Comparison of ENCODE assay signal across 1 cellular context in the genomic region with DNA sequence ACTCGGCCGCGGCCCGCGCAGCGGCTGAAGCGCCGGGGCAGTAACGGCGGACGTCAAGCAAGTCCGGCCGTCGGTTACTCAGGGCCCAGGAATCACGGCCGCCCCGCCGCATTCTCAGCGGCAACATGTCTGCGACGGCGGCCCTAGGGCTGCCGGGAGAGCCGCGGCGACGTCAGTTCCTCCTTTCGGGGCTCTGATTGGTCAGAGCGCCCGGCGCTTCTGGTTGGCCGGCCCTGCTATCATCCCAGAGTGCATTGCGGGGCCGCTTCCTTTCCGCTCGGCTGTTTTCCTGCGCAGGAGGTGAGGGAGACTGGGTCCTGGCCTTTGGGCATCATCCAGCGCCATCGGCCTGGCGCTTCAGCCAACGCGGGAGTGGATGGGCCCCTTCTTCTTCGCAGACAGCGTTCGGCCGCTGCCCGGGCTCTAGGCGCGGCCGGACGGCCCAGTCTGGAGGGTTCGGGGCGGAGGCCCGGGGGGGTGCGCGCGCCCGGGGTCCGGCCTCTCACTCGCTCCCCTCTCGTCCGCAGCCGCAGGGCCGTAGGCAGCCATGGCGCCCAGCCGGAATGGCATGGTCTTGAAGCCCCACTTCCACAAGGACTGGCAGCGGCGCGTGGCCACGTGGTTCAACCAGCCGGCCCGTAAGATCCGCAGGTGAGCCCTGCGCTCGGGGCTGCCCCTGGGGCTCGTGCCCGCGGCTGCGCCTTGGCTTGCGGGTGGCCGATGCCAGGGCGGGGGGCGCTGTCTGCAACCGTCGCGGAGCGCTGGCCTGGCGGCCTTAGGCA.
TF ChIP-seq lines count a peak whose summit lies in the region.

TSS of gene RPL13 (plus strand) at position 270 of the 782 bp plus-strand sequence. CDS start at position 548, 278 bp downstream.

TF ChIP-seq in K562, 482 proteins besides CTCF, POLR2A, EP300 and RAD21 (continued from another document and continues in another):
- TF ChIP-seq, protein P1, sequence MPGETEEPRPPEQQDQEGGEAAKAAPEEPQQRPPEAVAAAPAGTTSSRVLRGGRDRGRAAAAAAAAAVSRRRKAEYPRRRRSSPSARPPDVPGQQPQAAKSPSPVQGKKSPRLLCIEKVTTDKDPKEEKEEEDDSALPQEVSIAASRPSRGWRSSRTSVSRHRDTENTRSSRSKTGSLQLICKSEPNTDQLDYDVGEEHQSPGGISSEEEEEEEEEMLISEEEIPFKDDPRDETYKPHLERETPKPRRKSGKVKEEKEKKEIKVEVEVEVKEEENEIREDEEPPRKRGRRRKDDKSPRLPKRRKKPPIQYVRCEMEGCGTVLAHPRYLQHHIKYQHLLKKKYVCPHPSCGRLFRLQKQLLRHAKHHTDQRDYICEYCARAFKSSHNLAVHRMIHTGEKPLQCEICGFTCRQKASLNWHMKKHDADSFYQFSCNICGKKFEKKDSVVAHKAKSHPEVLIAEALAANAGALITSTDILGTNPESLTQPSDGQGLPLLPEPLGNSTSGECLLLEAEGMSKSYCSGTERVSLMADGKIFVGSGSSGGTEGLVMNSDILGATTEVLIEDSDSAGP (CRISPR knock-in tag; IDR thresholded peaks at IDR 0.05): no peak
- TF ChIP-seq ILK (tag; IDR thresholded peaks at IDR 0.05; ENCODE audit: borderline replicate concordance, low read depth) (no peak), ZNF324 (CRISPR knock-in tag; IDR thresholded peaks at IDR 0.05) (0 out of 2 replicates have a peak, but pooled peaks have one; percentile 4), TAF1 (IDR thresholded peaks at IDR 0.05; ENCODE audit: control insufficient read depth, extremely low read depth, insufficient read depth, low read length, severe bottlenecking) (peak; percentile 99), SAFB2 (IDR thresholded peaks at IDR 0.05; ENCODE audit: borderline replicate concordance, low read depth, low read length, severe bottlenecking) (no peak), MTA1 (IDR thresholded peaks at IDR 0.05; ENCODE audit: borderline replicate concordance) (no peak), CBX3 (IDR thresholded peaks at IDR 0.05; ENCODE audit: borderline replicate concordance in 1 of 2, low read length in 2 of 2) (peak in 1 of 2 experiments; percentile 42; a peak in 2 of 3 replicates), ZNF507 (tag; conservative IDR thresholded peaks at IDR 0.05) (no peak), MCM2 (IDR thresholded peaks at IDR 0.05; ENCODE audit: low read depth) (no peak), POLR2G (IDR thresholded peaks at IDR 0.05; ENCODE audit: low read depth, low read length) (peak; percentile 99), TARDBP (IDR thresholded peaks at IDR 0.05) (no peak), GABPB1 (CRISPR knock-in tag; IDR thresholded peaks at IDR 0.05) (peak; percentile 84), MAFG (tag; conservative IDR thresholded peaks at IDR 0.05) (no peak), SMARCE1 (IDR thresholded peaks at IDR 0.05) (no peak), MYC (IDR thresholded peaks at IDR 0.05; ENCODE audit: low read depth, low read length) (peak; percentile 98), MYC (CRISPR knock-in tag; IDR thresholded peaks at IDR 0.05; ENCODE audit: borderline replicate concordance, low read depth) (peak; percentile 83; the same call in 1 of the 2 replicates), BRD4 (IDR thresholded peaks at IDR 0.05) (peak; percentile 98), ZNF780A (CRISPR knock-in tag; IDR thresholded peaks at IDR 0.05) (no peak), MAZ (CRISPR knock-in tag; conservative IDR thresholded peaks at IDR 0.05 in 1 of 2, IDR thresholded peaks at IDR 0.05 in 1 of 2) (peak; percentile 33 to 80; a peak in 3 of 4 replicates), CBX1 (IDR thresholded peaks at IDR 0.05; ENCODE audit: low read depth) (peak; percentile 92), ZNF3 (CRISPR knock-in tag; IDR thresholded peaks at IDR 0.05) (no peak), ZNF253 (CRISPR knock-in tag; conservative IDR thresholded peaks at IDR 0.05) (no peak), SUPT5H (IDR thresholded peaks at IDR 0.05) (peak; percentile 99), ZNF41 (CRISPR knock-in tag; conservative IDR thresholded peaks at IDR 0.05) (no peak), ARID3A (IDR thresholded peaks at IDR 0.05; ENCODE audit: borderline replicate concordance, low read depth, low read length) (no peak), CHD2 (IDR thresholded peaks at IDR 0.05; ENCODE audit: low read depth, low read length) (peak; percentile 16), ZNF75A (CRISPR knock-in tag; IDR thresholded peaks at IDR 0.05) (no peak), ZBTB33 (CRISPR knock-in tag; IDR thresholded peaks at IDR 0.05) (peak; percentile 35; the same call in 1 of the 2 replicates), ZNF133 (CRISPR knock-in tag; IDR thresholded peaks at IDR 0.05) (no peak), ZNF76 (CRISPR knock-in tag; IDR thresholded peaks at IDR 0.05; ENCODE audit: borderline replicate concordance) (peak; percentile 84; the same call in 1 of the 2 replicates), DPF2 (IDR thresholded peaks at IDR 0.05) (no peak), DLX4 (CRISPR knock-in tag; IDR thresholded peaks at IDR 0.05) (no peak), SP2 (IDR thresholded peaks at IDR 0.05; ENCODE audit: extremely low read depth, low read depth, low read length, poor library complexity, severe bottlenecking) (no peak), ZNF584 (CRISPR knock-in tag; IDR thresholded peaks at IDR 0.05; ENCODE audit: low read depth) (peak; percentile 42; the same call in 1 of the 2 replicates), STAT5A (IDR thresholded peaks at IDR 0.05; ENCODE audit: borderline replicate concordance, low read length) (no peak), HNRNPK (IDR thresholded peaks at IDR 0.05; ENCODE audit: low read depth, low read length, poor library complexity, severe bottlenecking) (no peak), SIN3A (IDR thresholded peaks at IDR 0.05; ENCODE audit: borderline replicate concordance in 2 of 2, control insufficient read depth in 1 of 2, low read depth in 2 of 2, low read length in 2 of 2) (0 out of 4 replicates have a peak, but pooled peaks have one; percentile 18 to 64)
- TF ChIP-seq, protein P2, sequence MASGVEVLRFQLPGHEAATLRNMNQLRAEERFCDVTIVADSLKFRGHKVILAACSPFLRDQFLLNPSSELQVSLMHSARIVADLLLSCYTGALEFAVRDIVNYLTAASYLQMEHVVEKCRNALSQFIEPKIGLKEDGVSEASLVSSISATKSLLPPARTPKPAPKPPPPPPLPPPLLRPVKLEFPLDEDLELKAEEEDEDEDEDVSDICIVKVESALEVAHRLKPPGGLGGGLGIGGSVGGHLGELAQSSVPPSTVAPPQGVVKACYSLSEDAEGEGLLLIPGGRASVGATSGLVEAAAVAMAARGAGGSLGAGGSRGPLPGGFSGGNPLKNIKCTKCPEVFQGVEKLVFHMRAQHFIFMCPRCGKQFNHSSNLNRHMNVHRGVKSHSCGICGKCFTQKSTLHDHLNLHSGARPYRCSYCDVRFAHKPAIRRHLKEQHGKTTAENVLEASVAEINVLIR (CRISPR knock-in tag; IDR thresholded peaks at IDR 0.05): peak; percentile 59
- TF ChIP-seq, protein P3, sequence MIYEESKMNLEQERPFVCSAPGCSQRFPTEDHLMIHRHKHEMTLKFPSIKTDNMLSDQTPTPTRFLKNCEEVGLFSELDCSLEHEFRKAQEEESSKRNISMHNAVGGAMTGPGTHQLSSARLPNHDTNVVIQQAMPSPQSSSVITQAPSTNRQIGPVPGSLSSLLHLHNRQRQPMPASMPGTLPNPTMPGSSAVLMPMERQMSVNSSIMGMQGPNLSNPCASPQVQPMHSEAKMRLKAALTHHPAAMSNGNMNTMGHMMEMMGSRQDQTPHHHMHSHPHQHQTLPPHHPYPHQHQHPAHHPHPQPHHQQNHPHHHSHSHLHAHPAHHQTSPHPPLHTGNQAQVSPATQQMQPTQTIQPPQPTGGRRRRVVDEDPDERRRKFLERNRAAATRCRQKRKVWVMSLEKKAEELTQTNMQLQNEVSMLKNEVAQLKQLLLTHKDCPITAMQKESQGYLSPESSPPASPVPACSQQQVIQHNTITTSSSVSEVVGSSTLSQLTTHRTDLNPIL (CRISPR knock-in tag; IDR thresholded peaks at IDR 0.05): no peak
- TF ChIP-seq, protein P4, sequence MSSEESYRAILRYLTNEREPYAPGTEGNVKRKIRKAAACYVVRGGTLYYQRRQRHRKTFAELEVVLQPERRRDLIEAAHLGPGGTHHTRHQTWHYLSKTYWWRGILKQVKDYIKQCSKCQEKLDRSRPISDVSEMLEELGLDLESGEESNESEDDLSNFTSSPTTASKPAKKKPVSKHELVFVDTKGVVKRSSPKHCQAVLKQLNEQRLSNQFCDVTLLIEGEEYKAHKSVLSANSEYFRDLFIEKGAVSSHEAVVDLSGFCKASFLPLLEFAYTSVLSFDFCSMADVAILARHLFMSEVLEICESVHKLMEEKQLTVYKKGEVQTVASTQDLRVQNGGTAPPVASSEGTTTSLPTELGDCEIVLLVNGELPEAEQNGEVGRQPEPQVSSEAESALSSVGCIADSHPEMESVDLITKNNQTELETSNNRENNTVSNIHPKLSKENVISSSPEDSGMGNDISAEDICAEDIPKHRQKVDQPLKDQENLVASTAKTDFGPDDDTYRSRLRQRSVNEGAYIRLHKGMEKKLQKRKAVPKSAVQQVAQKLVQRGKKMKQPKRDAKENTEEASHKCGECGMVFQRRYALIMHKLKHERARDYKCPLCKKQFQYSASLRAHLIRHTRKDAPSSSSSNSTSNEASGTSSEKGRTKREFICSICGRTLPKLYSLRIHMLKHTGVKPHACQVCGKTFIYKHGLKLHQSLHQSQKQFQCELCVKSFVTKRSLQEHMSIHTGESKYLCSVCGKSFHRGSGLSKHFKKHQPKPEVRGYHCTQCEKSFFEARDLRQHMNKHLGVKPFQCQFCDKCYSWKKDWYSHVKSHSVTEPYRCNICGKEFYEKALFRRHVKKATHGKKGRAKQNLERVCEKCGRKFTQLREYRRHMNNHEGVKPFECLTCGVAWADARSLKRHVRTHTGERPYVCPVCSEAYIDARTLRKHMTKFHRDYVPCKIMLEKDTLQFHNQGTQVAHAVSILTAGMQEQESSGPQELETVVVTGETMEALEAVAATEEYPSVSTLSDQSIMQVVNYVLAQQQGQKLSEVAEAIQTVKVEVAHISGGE (CRISPR knock-in tag; IDR thresholded peaks at IDR 0.05): peak in 2 of 3 experiments; percentile 22 to 79; a peak in 4 of 6 replicates
- TF ChIP-seq, protein P5, sequence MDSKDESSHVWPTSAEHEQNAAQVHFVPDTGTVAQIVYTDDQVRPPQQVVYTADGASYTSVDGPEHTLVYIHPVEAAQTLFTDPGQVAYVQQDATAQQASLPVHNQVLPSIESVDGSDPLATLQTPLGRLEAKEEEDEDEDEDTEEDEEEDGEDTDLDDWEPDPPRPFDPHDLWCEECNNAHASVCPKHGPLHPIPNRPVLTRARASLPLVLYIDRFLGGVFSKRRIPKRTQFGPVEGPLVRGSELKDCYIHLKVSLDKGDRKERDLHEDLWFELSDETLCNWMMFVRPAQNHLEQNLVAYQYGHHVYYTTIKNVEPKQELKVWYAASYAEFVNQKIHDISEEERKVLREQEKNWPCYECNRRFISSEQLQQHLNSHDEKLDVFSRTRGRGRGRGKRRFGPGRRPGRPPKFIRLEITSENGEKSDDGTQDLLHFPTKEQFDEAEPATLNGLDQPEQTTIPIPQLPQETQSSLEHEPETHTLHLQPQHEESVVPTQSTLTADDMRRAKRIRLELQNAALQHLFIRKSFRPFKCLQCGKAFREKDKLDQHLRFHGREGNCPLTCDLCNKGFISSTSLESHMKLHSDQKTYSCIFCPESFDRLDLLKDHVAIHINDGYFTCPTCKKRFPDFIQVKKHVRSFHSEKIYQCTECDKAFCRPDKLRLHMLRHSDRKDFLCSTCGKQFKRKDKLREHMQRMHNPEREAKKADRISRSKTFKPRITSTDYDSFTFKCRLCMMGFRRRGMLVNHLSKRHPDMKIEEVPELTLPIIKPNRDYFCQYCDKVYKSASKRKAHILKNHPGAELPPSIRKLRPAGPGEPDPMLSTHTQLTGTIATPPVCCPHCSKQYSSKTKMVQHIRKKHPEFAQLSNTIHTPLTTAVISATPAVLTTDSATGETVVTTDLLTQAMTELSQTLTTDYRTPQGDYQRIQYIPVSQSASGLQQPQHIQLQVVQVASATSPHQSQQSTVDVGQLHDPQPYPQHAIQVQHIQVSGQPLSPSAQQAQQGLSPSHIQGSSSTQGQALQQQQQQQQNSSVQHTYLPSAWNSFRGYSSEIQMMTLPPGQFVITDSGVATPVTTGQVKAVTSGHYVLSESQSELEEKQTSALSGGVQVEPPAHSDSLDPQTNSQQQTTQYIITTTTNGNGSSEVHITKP (IDR thresholded peaks at IDR 0.05; ENCODE audit: partially characterized antibody): no peak
